ENCODE assay signal across 21 cellular contexts in genomic region chr17:19830061-19830460, GRCh38. TPM values are rescaled to one million over a fixed set of nuclear protein-coding genes. Genes with fewer than 3 reads are reported as not detected.
DNase-seq lines count a peak whose midpoint lies in the region; ATAC-seq, FAIRE-seq and TF ChIP-seq lines count a peak whose summit lies in the region.
"Had no signal": no experiment of that assay in that cellular context is flagged by ENCODE, and none has a peak within 500 bp of the region (broad histone marks: within the 10 kb centered on the region; RNA-seq: fewer than 3 reads in every experiment).

No MANE protein-coding gene starts in this region.

- no peak for TF ChIP-seq CTCF in choroid plexus epithelial cell (conservative IDR thresholded peaks at IDR 0.05; ENCODE audit: low read depth, low read length)

- H3K9ac ChIP-seq in BLaER1 treated with 17β-estradiol and CSF1 and Interleukin-3, amounts not matched to agents 10 nM and 100 nM: peak overlapping the region in 7 of 11 experiments; percentile 50 to 75 (median 66); a peak in 11 of 22 replicates
- H3K9ac ChIP-seq: KMS-11 had no signal

- peaks cover under 1 to 78% (median 14%) of the 10 kb centered on the region in 11 experiments; a peak in 17 of 22 replicates for H3K36me3 ChIP-seq in BLaER1 treated with 17β-estradiol and CSF1 and Interleukin-3, amounts not matched to agents 10 nM and 100 nM

- peaks cover 12 to 29% (median 21%) of the 10 kb centered on the region in 10 experiments for H3K4me1 ChIP-seq in BLaER1 treated with 17β-estradiol and CSF1 and Interleukin-3, amounts not matched to agents 10 nM and 100 nM

- H3K4me3 ChIP-seq in BLaER1 treated with 17β-estradiol and CSF1 and Interleukin-3, amounts not matched to agents 10 nM and 100 nM: peak overlapping the region in 3 of 10 experiments; percentile 29 to 59 (median 43); a peak in 3 of 20 replicates
- H3K4me3 ChIP-seq in choroid plexus epithelial cell (ENCODE audit: low read depth, low read length): no peak overlapping the region
- H3K4me3 ChIP-seq: GM23338 had no signal

- no peaks in the 10 kb centered on the region for H4K20me1 ChIP-seq in BLaER1 treated with 17β-estradiol and CSF1 and Interleukin-3, amounts not matched to agents 10 nM and 100 nM

- no peaks in the 10 kb centered on the region for H3K27me3 ChIP-seq in BLaER1 treated with 17β-estradiol and CSF1 and Interleukin-3, amounts not matched to agents 10 nM and 100 nM

- peak overlapping the region; percentile 63 to 81 (median 74); a peak in 19 of 22 replicates for H3K4me2 ChIP-seq in BLaER1 treated with 17β-estradiol and CSF1 and Interleukin-3, amounts not matched to agents 10 nM and 100 nM
- H3K4me2 ChIP-seq: GM23338, KMS-11 had no signal

- no peak for DNase-seq in HTR-8/SVneo (ENCODE audit: insufficient read length, low spot score)
- DNase-seq in choroid plexus epithelial cell (ENCODE audit: low read depth): peak; percentile 15
- no peak for DNase-seq in mesenteric fat pad (ENCODE audit: low spot score)
- no peak for DNase-seq in NCI-H1417 (lab: John Stamatoyannopoulos, UW)
- DNase-seq: ACHN; AML-193; Calu3; CD8-positive, alpha-beta T cell; DMS79 treated with DMSO at 0.1 percent for 48 hours; GF-D8; HFFc6 had no signal

- peak overlapping the region in 9 of 11 experiments; percentile 67 to 88 (median 79); a peak in 18 of 22 replicates for H3K27ac ChIP-seq in BLaER1 treated with 17β-estradiol and CSF1 and Interleukin-3, amounts not matched to agents 10 nM and 100 nM
- H3K27ac ChIP-seq: KMS-11 had no signal

- peaks cover 13 to 30% (median 20%) of the 10 kb centered on the region in 11 experiments; a peak in 20 of 22 replicates for H3K9me3 ChIP-seq in BLaER1 treated with 17β-estradiol and CSF1 and Interleukin-3, amounts not matched to agents 10 nM and 100 nM (replicated peaks in 1 of 11)

- peak; percentile 13 for FAIRE-seq in HTR-8/SVneo (lab: Jason Lieb, UNC)
- FAIRE-seq: A204.1, GM12891, GM19239, H54 had no signal

- ATAC-seq in GM19397 (IDR thresholded peaks at IDR 0.05; ENCODE audit: unreplicated experiment): no peak
- no peak for ATAC-seq in HG03520 (IDR thresholded peaks at IDR 0.05; ENCODE audit: unreplicated experiment)
- ATAC-seq: CD8-positive, alpha-beta T cell; GM23338; HCT116 had no signal

RNA-seq across cellular contexts. Expression of gene ULK2, which starts 37.7 kb away (rescaled TPM):
- 31.7 TPM for total RNA-seq in mesenteric fat pad
